18 cellular contexts compared by ENCODE assay signal in the genomic region with DNA sequence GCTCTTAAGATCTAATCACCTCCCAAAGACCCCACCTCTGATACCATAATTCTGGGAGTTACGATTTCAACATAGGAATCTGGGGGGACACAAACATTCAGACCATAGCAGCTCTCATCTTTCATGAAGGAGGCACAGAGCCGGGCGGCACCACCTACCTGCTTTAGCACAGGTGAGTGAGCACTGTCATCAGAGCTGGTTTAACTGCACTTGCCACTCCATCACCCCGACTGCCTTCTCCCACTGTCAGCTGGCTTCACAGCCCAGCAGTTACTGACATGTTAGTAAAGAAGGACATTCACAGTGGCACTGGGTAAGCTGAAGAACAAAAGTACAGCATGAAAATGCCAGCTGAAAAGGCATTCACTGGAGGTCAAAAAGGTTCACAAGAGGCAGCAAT. TPM values are rescaled to one million over a fixed set of nuclear protein-coding genes. Genes with fewer than 3 reads are reported as not detected.
DNase-seq lines count a peak whose midpoint lies in the region; ATAC-seq and TF ChIP-seq lines count a peak whose summit lies in the region.
"Had no signal": no experiment of that assay in that cellular context is flagged by ENCODE, and none has a peak within 500 bp of the region (broad histone marks: within the 10 kb centered on the region; RNA-seq: fewer than 3 reads in every experiment).

No MANE protein-coding gene starts in this region.

- no peak overlapping the region for H3K9ac ChIP-seq in stomach smooth muscle (ENCODE audit: low read length in 2 of 2)

- peak; percentile 8 for DNase-seq in activated T-cell treated with anti-CD3 and anti-CD28 coated beads, Interleukin-2, amount 50 U/mL, for 24 hours
- DNase-seq in activated T-cell treated with anti-CD3 and anti-CD28 coated beads, Interleukin-2, amount 50 U/mL, for 4 hours = no peak
- DNase-seq in ascending aorta (ENCODE audit: low spot score in 2 of 2) (no peak), type B pancreatic cell (ENCODE audit: extremely low spot score, unreplicated experiment) (no peak), upper lobe of right lung (no peak), OCI-LY7 (ENCODE audit: low spot score) (no peak)
- DNase-seq: AML-193, DMS79, NCI-H1105 treated with DMSO at 0.1 percent for 48 hours, NCI-H1694 treated with DMSO at 0.1 percent for 48 hours, NCI-H2227 treated with DMSO at 0.1 percent for 48 hours, NCI-H510A treated with DMSO at 0.1 percent for 48 hours, NCI-H82 had no signal

- no TSS peak for BruUV-seq in OCI-LY7 (replicated peaks; lab: Mats Ljungman, UMichigan)

- H3K27ac Mint-ChIP-seq in activated T-cell treated with anti-CD3 and anti-CD28 coated beads, Interleukin-2, amount 50 U/mL, for 24 hours = no peak overlapping the region
- H3K27ac Mint-ChIP-seq in nephron = peak overlapping the region in 2 of 3 experiments; percentile 57 to 86
- no peak overlapping the region for H3K27ac Mint-ChIP-seq in type B pancreatic cell

- H3K9me2 ChIP-seq in OCI-LY7 (ENCODE audit: insufficient read depth, low read length) = no peaks in the 10 kb centered on the region

- peak overlapping the region; percentile 79 to 96 for H3K27ac ChIP-seq in ascending aorta
- peak overlapping the region; percentile 24 for H3K27ac ChIP-seq in stomach smooth muscle (ENCODE audit: low read length)
- H3K27ac ChIP-seq in upper lobe of right lung = no peak overlapping the region
- no peak overlapping the region for H3K27ac ChIP-seq in OCI-LY7 (ENCODE audit: low read depth, low read length, poor library complexity, severe bottlenecking)
- H3K27ac ChIP-seq: 22Rv1, C4-2B had no signal

- H3K4me2 ChIP-seq in OCI-LY7 (ENCODE audit: low read length) = no peak overlapping the region

- H3K79me2 ChIP-seq in OCI-LY7 (ENCODE audit: insufficient read depth, low read depth, low read length) = no peaks in the 10 kb centered on the region

- H3K9me3 ChIP-seq in ascending aorta (no peaks in the 10 kb centered on the region), stomach smooth muscle (ENCODE audit: control insufficient read depth in 2 of 2, low read length in 2 of 2) (no peaks in the 10 kb centered on the region), upper lobe of right lung (no peaks in the 10 kb centered on the region), OCI-LY7 (ENCODE audit: low read length) (no peaks in the 10 kb centered on the region)

- ATAC-seq in activated T-cell treated with anti-CD3 and anti-CD28 coated beads, Interleukin-2, amount 50 U/mL, for 4 hours = no peak
- no peak for ATAC-seq in upper lobe of right lung

- POLR2A ChIA-PET in OCI-LY7 (lab: Charles Lee) = no interaction called here

- H3K36me3 ChIP-seq in ascending aorta (no peaks in the 10 kb centered on the region), stomach smooth muscle (ENCODE audit: control insufficient read depth in 2 of 2, insufficient read depth in 2 of 2, low read length in 2 of 2) (peaks cover 0 to 2% of the 10 kb centered on the region in 2 donors), upper lobe of right lung (no peaks in the 10 kb centered on the region), OCI-LY7 (ENCODE audit: insufficient read depth, low read length) (no peaks in the 10 kb centered on the region)

- H3K4me1 Mint-ChIP-seq in activated T-cell treated with anti-CD3 and anti-CD28 coated beads, Interleukin-2, amount 50 U/mL, for 24 hours (ENCODE audit: low read depth) = peaks cover 3% of the 10 kb centered on the region
- H3K4me1 Mint-ChIP-seq in activated T-cell treated with anti-CD3 and anti-CD28 coated beads, Interleukin-2, amount 50 U/mL, for 4 hours (ENCODE audit: low read depth) = peaks cover 9% of the 10 kb centered on the region
- H3K4me1 Mint-ChIP-seq in nephron (peaks cover 27% of the 10 kb centered on the region), type B pancreatic cell (ENCODE audit: unreplicated experiment) (no peaks in the 10 kb centered on the region)

- intact Hi-C loops in ascending aorta (cut with DNase I) = no loop called here
- intact Hi-C loops in upper lobe of right lung (cut with DNase I) = no loop called here
- intact Hi-C loops in OCI-LY7 (cut with micrococcal nuclease; ENCODE audit: unreplicated experiment) = no loop called here

- peaks cover 29% of the 10 kb centered on the region for H3K36me3 Mint-ChIP-seq in activated T-cell treated with anti-CD3 and anti-CD28 coated beads, Interleukin-2, amount 50 U/mL, for 24 hours (ENCODE audit: low read depth)
- H3K36me3 Mint-ChIP-seq in activated T-cell treated with anti-CD3 and anti-CD28 coated beads, Interleukin-2, amount 50 U/mL, for 4 hours (ENCODE audit: insufficient read depth) = peaks cover 6% of the 10 kb centered on the region
- peaks cover 12% of the 10 kb centered on the region for H3K36me3 Mint-ChIP-seq in nephron (ENCODE audit: low read depth)
- H3K36me3 Mint-ChIP-seq in type B pancreatic cell = peaks cover 4% of the 10 kb centered on the region

- H3K9me3 Mint-ChIP-seq in activated T-cell treated with anti-CD3 and anti-CD28 coated beads, Interleukin-2, amount 50 U/mL, for 24 hours = no peaks in the 10 kb centered on the region
- H3K9me3 Mint-ChIP-seq in activated T-cell treated with anti-CD3 and anti-CD28 coated beads, Interleukin-2, amount 50 U/mL, for 4 hours = no peaks in the 10 kb centered on the region
- H3K9me3 Mint-ChIP-seq in nephron = no peaks in the 10 kb centered on the region
- H3K9me3 Mint-ChIP-seq in type B pancreatic cell = no peaks in the 10 kb centered on the region

- CTCF ChIA-PET in OCI-LY7 (lab: Charles Lee; ENCODE audit: unreplicated experiment) = no interaction called here

- no peak overlapping the region for H2AFZ ChIP-seq in OCI-LY7 (ENCODE audit: low read length)

- no peaks in the 10 kb centered on the region for H3K27me3 Mint-ChIP-seq in activated T-cell treated with anti-CD3 and anti-CD28 coated beads, Interleukin-2, amount 50 U/mL, for 24 hours
- no peaks in the 10 kb centered on the region for H3K27me3 Mint-ChIP-seq in activated T-cell treated with anti-CD3 and anti-CD28 coated beads, Interleukin-2, amount 50 U/mL, for 4 hours (ENCODE audit: low read depth)
- H3K27me3 Mint-ChIP-seq in nephron (ENCODE audit: low read depth) (no peaks in the 10 kb centered on the region), type B pancreatic cell (no peaks in the 10 kb centered on the region)

- TF ChIP-seq CTCF in ascending aorta (IDR thresholded peaks at IDR 0.05) (no peak), nephron (IDR thresholded peaks at IDR 0.05; ENCODE audit: unreplicated experiment in 3 of 3) (no peak), type B pancreatic cell (conservative IDR thresholded peaks at IDR 0.05) (no peak), upper lobe of right lung (IDR thresholded peaks at IDR 0.05) (no peak), OCI-LY7 (conservative IDR thresholded peaks at IDR 0.05; ENCODE audit: low read length) (no peak)

- H3K27me3 ChIP-seq in ascending aorta = no peaks in the 10 kb centered on the region
- H3K27me3 ChIP-seq in stomach smooth muscle (ENCODE audit: control insufficient read depth in 1 of 2, insufficient read depth in 2 of 2, low read length in 2 of 2) = no peaks in the 10 kb centered on the region
- H3K27me3 ChIP-seq in upper lobe of right lung = no peaks in the 10 kb centered on the region

- peaks cover 4 to 11% of the 10 kb centered on the region in 2 donors for H3K4me1 ChIP-seq in ascending aorta
- peaks cover 10% of the 10 kb centered on the region for H3K4me1 ChIP-seq in stomach smooth muscle (ENCODE audit: control insufficient read depth, insufficient read depth, low read length)
- H3K4me1 ChIP-seq in upper lobe of right lung = peaks cover 4% of the 10 kb centered on the region
- H3K4me1 ChIP-seq in OCI-LY7 (ENCODE audit: insufficient read depth, low read length, poor library complexity, severe bottlenecking) = peaks cover 7% of the 10 kb centered on the region

- no peaks in the 10 kb centered on the region for H4K20me1 ChIP-seq in OCI-LY7 (ENCODE audit: insufficient read depth, low read length)

- no peak overlapping the region for H3K4me3 Mint-ChIP-seq in activated T-cell treated with anti-CD3 and anti-CD28 coated beads, Interleukin-2, amount 50 U/mL, for 24 hours
- H3K4me3 Mint-ChIP-seq in activated T-cell treated with anti-CD3 and anti-CD28 coated beads, Interleukin-2, amount 50 U/mL, for 4 hours = no peak overlapping the region
- H3K4me3 Mint-ChIP-seq in nephron (no peak overlapping the region), type B pancreatic cell (no peak overlapping the region)

- H3K4me3 ChIP-seq in ascending aorta = no peak overlapping the region
- H3K4me3 ChIP-seq in stomach smooth muscle (ENCODE audit: low read length in 2 of 2) = peak overlapping the region in 1 of 2 donors; percentile 3
- no peak overlapping the region for H3K4me3 ChIP-seq in upper lobe of right lung
- H3K4me3 ChIP-seq in OCI-LY7 (ENCODE audit: low read depth, low read length, poor library complexity, severe bottlenecking) = no peak overlapping the region

RNA-seq across cellular contexts. Expression of a gene that starts 22.5 kb away (rescaled TPM):
- 10 to 100 TPM; 51.2 to 56.0 (median 53.7) TPM for total RNA-seq in activated T-cell treated with anti-CD3 and anti-CD28 coated beads, Interleukin-2, amount 50 U/mL, for 4 hours
- 56.1 TPM for total RNA-seq in ascending aorta
- 85.6 and 86.2 TPM in 2 replicates for total RNA-seq in type B pancreatic cell (ENCODE audit: low replicate concordance)
- total RNA-seq in upper lobe of right lung = 109 TPM
- 37.0 and 57.7 TPM in 2 replicates for total RNA-seq in OCI-LY7 (2014; rRNA removed; shearing (Covaris generic))
- total RNA-seq in OCI-LY7 (2022) = 91.6 and 93.5 TPM in 2 replicates

RNA-seq across cellular contexts. Expression of a gene that starts 32.7 kb away (rescaled TPM):
- total RNA-seq in activated T-cell treated with anti-CD3 and anti-CD28 coated beads, Interleukin-2, amount 50 U/mL, for 4 hours = 1 to 10 TPM; 3.9 to 6.1 (median 4.1) TPM
- total RNA-seq in ascending aorta = 59.9 TPM
- 10.0 and 18.2 TPM in 2 replicates for total RNA-seq in type B pancreatic cell (ENCODE audit: low replicate concordance)
- 4.5 TPM for total RNA-seq in upper lobe of right lung
- total RNA-seq in OCI-LY7 (2014; rRNA removed; shearing (Covaris generic)) = 5.6 and 6.9 TPM in 2 replicates
- total RNA-seq in OCI-LY7 (2022) = 6.6 and 10.0 TPM in 2 replicates

RNA-seq across cellular contexts. Expression of a gene that starts 34.4 kb away (rescaled TPM):
- 10 to 100 TPM; 39.1 to 47.1 (median 40.1) TPM for total RNA-seq in activated T-cell treated with anti-CD3 and anti-CD28 coated beads, Interleukin-2, amount 50 U/mL, for 4 hours
- total RNA-seq in ascending aorta (21.2 TPM), type B pancreatic cell (ENCODE audit: low replicate concordance) (39.6 and 51.9 TPM in 2 replicates), upper lobe of right lung (44.8 TPM), OCI-LY7 (2022) (85.7 and 91.7 TPM in 2 replicates)
- total RNA-seq in OCI-LY7 (2014; rRNA removed; shearing (Covaris generic)) = 46.8 and 53.4 TPM in 2 replicates

RNA-seq across cellular contexts. Expression of a gene that starts 52.8 kb away (rescaled TPM):
- under 1 TPM; 0.10 to 0.71 (median 0.16) TPM for total RNA-seq in activated T-cell treated with anti-CD3 and anti-CD28 coated beads, Interleukin-2, amount 50 U/mL, for 4 hours
- total RNA-seq in ascending aorta (not detected), type B pancreatic cell (ENCODE audit: low replicate concordance) (0.60 and 1.9 TPM in 2 replicates), upper lobe of right lung (not detected), OCI-LY7 (2022) (0.10 and 0.89 TPM in 2 replicates)
- 0.19 and 0.54 TPM in 2 replicates for total RNA-seq in OCI-LY7 (2014; rRNA removed; shearing (Covaris generic))
- total RNA-seq: RPMI7951 had no signal

RNA-seq across cellular contexts. Expression of a gene that starts 58.7 kb away (rescaled TPM):
- total RNA-seq in activated T-cell treated with anti-CD3 and anti-CD28 coated beads, Interleukin-2, amount 50 U/mL, for 4 hours = 100 to 1,000 TPM; 345 to 390 (median 357) TPM
- total RNA-seq in ascending aorta (65.2 TPM), type B pancreatic cell (ENCODE audit: low replicate concordance) (129 and 142 TPM in 2 replicates), upper lobe of right lung (90.5 TPM), OCI-LY7 (2022) (167 and 172 TPM in 2 replicates)
- 126 and 143 TPM in 2 replicates for total RNA-seq in OCI-LY7 (2014; rRNA removed; shearing (Covaris generic))

Comparison
In these comparisons a context has a peak if more than half of its experiments do, and no peak if none do; other contexts are left out.
1. H3K27ac Mint-ChIP-seq: peak in nephron (2 of 3); none in activated T-cell treated with anti-CD3 and anti-CD28 coated beads, Interleukin-2, amount 50 U/mL, for 24 hours (single experiment) and type B pancreatic cell (single experiment).
2. H3K27ac ChIP-seq: peak in ascending aorta (2 of 2) and stomach smooth muscle (single experiment); none in upper lobe of right lung (single experiment) and OCI-LY7 (single experiment).